In genomic region chr6:33633084-33633461, GRCh38 we compare ENCODE assay signal across 2 cellular contexts.
A peak's percentile ranks its signal among the peaks of the same experiment; 100 is the strongest.
TF ChIP-seq lines count a peak whose summit lies in the region.

No MANE protein-coding gene starts in this region.

TF ChIP-seq in HEK293, 187 proteins besides CTCF, POLR2A, EP300 and RAD21 (continued from another document):
- peak; percentile 71; the same call in 1 of the 2 replicates for TF ChIP-seq HIC1 (tag by site-specific recombination; IDR thresholded peaks at IDR 0.05)
- TF ChIP-seq EGR2 (tag by site-specific recombination; IDR thresholded peaks at IDR 0.05; ENCODE audit: low read depth): peak; percentile 89
- no peak for TF ChIP-seq ZBTB44 (tag by site-specific recombination; IDR thresholded peaks at IDR 0.05)
- TF ChIP-seq ZBTB8A (tag by site-specific recombination; IDR thresholded peaks at IDR 0.05): peak; percentile 7; the same call in 1 of the 2 replicates
- TF ChIP-seq ZFHX2 (tag by site-specific recombination; conservative IDR thresholded peaks at IDR 0.05): peak; percentile 94
- TF ChIP-seq ZNF121 (tag by site-specific recombination; IDR thresholded peaks at IDR 0.05): no peak
- 0 out of 2 replicates have a peak, but pooled peaks have one; percentile 16 for TF ChIP-seq KLF17 (tag by site-specific recombination; IDR thresholded peaks at IDR 0.05)
- no peak for TF ChIP-seq RBAK (tag by site-specific recombination; IDR thresholded peaks at IDR 0.05)
- TF ChIP-seq ZBTB20 (tag by site-specific recombination; IDR thresholded peaks at IDR 0.05): peak; percentile 61; the same call in 1 of the 2 replicates
- TF ChIP-seq SP3 (tag by site-specific recombination; IDR thresholded peaks at IDR 0.05): peak; percentile 19
- TF ChIP-seq ZNF274 (IDR thresholded peaks at IDR 0.05; ENCODE audit: low read length): no peak
- TF ChIP-seq ZNF274 (tag by site-specific recombination; IDR thresholded peaks at IDR 0.05; ENCODE audit: borderline replicate concordance): no peak
- peak; percentile 13; the same call in 1 of the 2 replicates for TF ChIP-seq PATZ1 (tag by site-specific recombination; IDR thresholded peaks at IDR 0.05)
- TF ChIP-seq SP2 (tag by site-specific recombination; IDR thresholded peaks at IDR 0.05): peak; percentile 16; the same call in 1 of the 2 replicates
- TF ChIP-seq GLIS2 (tag by site-specific recombination; IDR thresholded peaks at IDR 0.05): peak; percentile 52; the same call in 1 of the 2 replicates

TF ChIP-seq in K562, 482 proteins besides CTCF, POLR2A, EP300 and RAD21 (continued from another document):
- TF ChIP-seq ARID4B (CRISPR knock-in tag; IDR thresholded peaks at IDR 0.05) (peak; percentile 57; the same call in 1 of the 2 replicates), TEAD1 (CRISPR knock-in tag; IDR thresholded peaks at IDR 0.05) (0 out of 4 replicates have a peak, but pooled peaks of 1 of the 2 experiments have one; percentile 2), KAT2B (IDR thresholded peaks at IDR 0.05; ENCODE audit: low read depth, low read length) (no peak), EGR1 (conservative IDR thresholded peaks at IDR 0.05) (peak; percentile 50), CLOCK (CRISPR knock-in tag; IDR thresholded peaks at IDR 0.05; ENCODE audit: borderline replicate concordance) (no peak), BCL6 (CRISPR knock-in tag; IDR thresholded peaks at IDR 0.05) (no peak), SIRT6 (IDR thresholded peaks at IDR 0.05; ENCODE audit: low read depth, low read length) (no peak), ZNF511 (CRISPR knock-in tag; IDR thresholded peaks at IDR 0.05) (peak; percentile 28; the same call in 1 of the 2 replicates)
